Comparison of ENCODE assay signal across 8 cellular contexts in the genomic region with DNA sequence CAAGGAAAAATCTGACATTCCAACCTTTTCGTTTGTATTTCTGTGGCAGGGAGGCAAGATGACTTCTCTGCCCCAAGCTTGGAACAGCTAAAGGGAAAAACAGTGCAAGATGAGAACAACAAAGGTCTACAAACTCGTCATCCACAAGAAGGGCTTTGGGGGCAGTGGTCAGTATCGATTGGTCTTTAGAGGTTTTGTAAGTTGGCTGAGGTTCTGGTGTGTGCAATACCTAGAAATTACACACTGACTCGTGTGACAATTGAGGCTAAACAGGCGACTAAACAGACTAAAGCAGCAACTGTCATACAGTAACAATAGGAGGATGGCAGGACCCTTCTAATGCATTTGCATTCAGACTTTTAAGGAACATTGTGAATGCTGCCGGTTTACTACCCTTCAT. TPM values are rescaled to one million over a fixed set of nuclear protein-coding genes. Genes with fewer than 3 reads are reported as not detected.
DNase-seq lines count a peak whose midpoint lies in the region; ATAC-seq, FAIRE-seq and TF ChIP-seq lines count a peak whose summit lies in the region.

No MANE protein-coding gene starts in this region.

- H3K4me3 ChIP-seq in adrenal gland: peak overlapping the region in 2 of 4 donors; percentile 72 to 82
- H3K4me3 ChIP-seq in HepG2 (replicated peaks in 1 of 3; ENCODE audit: insufficient read depth in 1 of 3, low read depth in 2 of 3, low read length in 3 of 3): peak overlapping the region; percentile 76 to 94 (median 93); a peak in 5 of 6 replicates
- H3K4me3 ChIP-seq in tibial artery: peak overlapping the region in 1 of 2 donors; percentile 83

- no peak for TF ChIP-seq POLR2A in adrenal gland (IDR thresholded peaks at IDR 0.05)
- TF ChIP-seq POLR2A in HepG2 (IDR thresholded peaks at IDR 0.05; ENCODE audit: insufficient read depth in 1 of 2, low read depth in 2 of 2, low read length in 2 of 2): no peak

- H3K27ac Mint-ChIP-seq in activated naive CD4-positive, alpha-beta T cell treated with anti-CD3 and anti-CD28 coated beads, Interleukin-2, amount 50 U/mL, for 24 hours: peak overlapping the region; percentile 99

- H3K27ac ChIP-seq in adrenal gland: peak overlapping the region in 4 of 5 donors; percentile 90 to 97 (median 96)
- H3K27ac ChIP-seq in HepG2 (ENCODE audit: extremely low read length, insufficient read depth, low read length): peak overlapping the region; percentile 97
- peak overlapping the region; percentile 89 to 97 for H3K27ac ChIP-seq in tibial artery

- no peak overlapping the region for H2AFZ ChIP-seq in HepG2 (ENCODE audit: low read length)

- H3K27me3 ChIP-seq in adrenal gland (no peaks in the 10 kb centered on the region), HepG2 (ENCODE audit: control insufficient read depth in 1 of 2, insufficient read depth in 2 of 2, low read length in 2 of 2) (no peaks in the 10 kb centered on the region; a peak in 1 of 5 replicates), tibial artery (no peaks in the 10 kb centered on the region)

- H3K4me1 ChIP-seq in adrenal gland (replicated peaks in 1 of 2) (peaks cover 25 to 50% of the 10 kb centered on the region in 2 donors), HepG2 (ENCODE audit: insufficient read depth, low read length) (peaks cover 33% of the 10 kb centered on the region), tibial artery (peaks cover 0 to 34% (median 29%) of the 10 kb centered on the region in 4 donors)

- no TSS peak for BruUV-seq in HepG2 (replicated peaks; lab: Mats Ljungman, UMichigan)

- peak; percentile 21 for FAIRE-seq in HepG2 (lab: Jason Lieb, UNC)

- TF ChIP-seq CTCF in adrenal gland (IDR thresholded peaks at IDR 0.05): no peak
- no peak for TF ChIP-seq CTCF in HepG2 (CRISPR knock-in tag; IDR thresholded peaks at IDR 0.05)
- TF ChIP-seq CTCF in tibial artery (IDR thresholded peaks at IDR 0.05): no peak

- no peaks in the 10 kb centered on the region for H3K9me3 ChIP-seq in adrenal gland (replicated peaks in 1 of 3)
- H3K9me3 ChIP-seq in HepG2 (ENCODE audit: low read length): no peaks in the 10 kb centered on the region
- H3K9me3 ChIP-seq in tibial artery: no peaks in the 10 kb centered on the region

- TF ChIP-seq EP300 in HepG2 (IDR thresholded peaks at IDR 0.05; ENCODE audit: low read depth in 2 of 2, low read length in 2 of 2) (no peak), HepG2 (CRISPR knock-in tag; IDR thresholded peaks at IDR 0.05; ENCODE audit: borderline replicate concordance) (no peak)

- H3K4me1 Mint-ChIP-seq in activated naive CD4-positive, alpha-beta T cell treated with anti-CD3 and anti-CD28 coated beads, Interleukin-2, amount 50 U/mL, for 24 hours: peaks cover 34% of the 10 kb centered on the region

- no peaks in the 10 kb centered on the region for H4K20me1 ChIP-seq in HepG2 (ENCODE audit: insufficient read depth, low read length)

- POLR2A ChIA-PET in HepG2 (lab: Yijun Ruan, JAX): interaction anchor here (1.2 to 3.9 kb wide), 3 partner anchors 60 to 89 kb away, joined by 5 to 23 read pairs (median 10); no protein-coding TSS in a partner anchor

- 18 to 28% (median 24%) methylated on average over 6 of the region's 6 CpGs for WGBS in adrenal gland, 4 donors
- WGBS in HepG2 (ENCODE audit: low lambda C conversion rate): 21% methylated on average over 6 of the region's 6 CpGs

- H3K4me2 ChIP-seq in HepG2 (ENCODE audit: low read depth, low read length): peak overlapping the region; percentile 92

- DNase-seq in activated naive CD4-positive, alpha-beta T cell treated with Interleukin-2 at 50 U/mL for 16 hours: no peak
- no peak for DNase-seq in adrenal gland
- peak; percentile 38 for DNase-seq in HepG2 (ENCODE audit: low spot score)
- DNase-seq in tibial artery: no peak
- no peak for DNase-seq in NCI-H1092 treated with DMSO at 0.1 percent for 48 hours (lab: John Stamatoyannopoulos, UW)
- DNase-seq in germinal center (ENCODE audit: low spot score): no peak
- DNase-seq in ACHN: no peak

- intact Hi-C loops in adrenal gland (cut with DNase I) (no loop called here), HepG2 (cut with micrococcal nuclease; ENCODE audit: unreplicated experiment) (loop anchor here (1.0 to 5.0 kb wide), 2 partner anchors 60 to 93 kb away; partner anchors contain the start of gene PISD), tibial artery (cut with DNase I; ENCODE audit: low total_unique reads) (loop anchor here (5.0 kb wide), 1 partner anchor 93 kb away; the partner anchor contains the start of gene PISD)

- no peak for ATAC-seq in HepG2

- H3K27me3 Mint-ChIP-seq in activated naive CD4-positive, alpha-beta T cell treated with anti-CD3 and anti-CD28 coated beads, Interleukin-2, amount 50 U/mL, for 24 hours: no peaks in the 10 kb centered on the region

- H3K9ac ChIP-seq in HepG2 (ENCODE audit: insufficient read depth, low read depth, low read length): peak overlapping the region; percentile 89

- no peak for TF ChIP-seq RAD21 in HepG2 (CRISPR knock-in tag; IDR thresholded peaks at IDR 0.05)

- peak overlapping the region; percentile 96 for H3K4me3 Mint-ChIP-seq in activated naive CD4-positive, alpha-beta T cell treated with anti-CD3 and anti-CD28 coated beads, Interleukin-2, amount 50 U/mL, for 24 hours

- in situ Hi-C loops in HepG2 (cut with HindIII; ENCODE audit: extremely low pct_ligation_motif_present, low pct_unique_long_range_greater_than_20kb) (loop anchor here (10.0 kb wide), 1 partner anchor 190 kb away; the partner anchor contains the start of gene YWHAH), ACHN (cut with HindIII; ENCODE audit: low pct_ligation_motif_present, low pct_unique_long_range_greater_than_20kb, low sequenced_read_pairs) (no loop called here)

- peaks cover 4% of the 10 kb centered on the region for H3K79me2 ChIP-seq in HepG2 (ENCODE audit: insufficient read depth, low read length)

- CTCF ChIA-PET in HepG2 (lab: Yijun Ruan, JAX; ENCODE audit: low intra/inter-chr PET ratio, low total read pairs): no interaction called here

- H3K9me3 Mint-ChIP-seq in activated naive CD4-positive, alpha-beta T cell treated with anti-CD3 and anti-CD28 coated beads, Interleukin-2, amount 50 U/mL, for 24 hours: no peaks in the 10 kb centered on the region

- no peaks in the 10 kb centered on the region for H3K36me3 Mint-ChIP-seq in activated naive CD4-positive, alpha-beta T cell treated with anti-CD3 and anti-CD28 coated beads, Interleukin-2, amount 50 U/mL, for 24 hours

- peaks cover 0 to 18% of the 10 kb centered on the region in 2 donors for H3K36me3 ChIP-seq in adrenal gland (replicated peaks in 1 of 2)
- 0 out of 5 replicates have a peak, but pooled peaks cover 2 to 3% of the 10 kb centered on the region in 2 experiments for H3K36me3 ChIP-seq in HepG2 (replicated peaks in 1 of 2; ENCODE audit: control insufficient read depth in 1 of 2, insufficient read depth in 2 of 2, low read length in 2 of 2)
- H3K36me3 ChIP-seq in tibial artery: peaks cover 0 to 24% (median 10%) of the 10 kb centered on the region in 3 donors

RNA-seq across cellular contexts. Expression of gene DEPDC5, which starts 1.0 kb away (rescaled TPM):
- total RNA-seq in adrenal gland: 10 to 100 TPM; 14.4 to 35.9 (median 24.2) TPM
- 10 to 100 TPM; 17.1 to 20.7 (median 18.3) TPM for polyA plus RNA-seq in adrenal gland
- total RNA-seq in HepG2 (2016; rRNA removed; fragmentation: Illumina TruSeq; extraction: Trizol): 8.7 and 12.4 TPM in 2 replicates
- 6.0 and 7.2 TPM in 2 replicates for total RNA-seq in HepG2 (2016; cell fraction: cytosol; rRNA removed; fragmentation: Illumina TruSeq; extraction: Trizol; ENCODE audit: low read depth)
- 7.8 and 10.7 TPM in 2 replicates for total RNA-seq in HepG2 (2016; cell fraction: insoluble cytoplasmic fraction; rRNA removed; fragmentation: Illumina TruSeq; extraction: Trizol)
- total RNA-seq in HepG2 (2016; cell fraction: membrane; rRNA removed; fragmentation: Illumina TruSeq; extraction: Trizol): 6.7 and 6.8 TPM in 2 replicates
- 19.6 and 19.8 TPM in 2 replicates for total RNA-seq in HepG2 (2016; cell fraction: nucleus; rRNA removed; fragmentation: Illumina TruSeq; extraction: Trizol)
- polyA plus RNA-seq in HepG2 (2011; rRNA removed): 9.8 and 10.7 TPM in 2 replicates
- polyA plus RNA-seq in HepG2 (2011; cell fraction: cytosol; rRNA removed): 5.6 and 6.5 TPM in 2 replicates
- polyA plus RNA-seq in HepG2 (2011; cell fraction: nucleus; rRNA removed): 23.0 and 23.2 TPM in 2 replicates
- polyA plus RNA-seq in HepG2 (2012): 7.5 and 9.1 TPM in 2 replicates
- polyA plus RNA-seq in HepG2 (2016; cell fraction: cytosol; fragmentation: Illumina TruSeq; extraction: Trizol; ENCODE audit: low read depth): 2.1 and 4.0 TPM in 2 replicates
- polyA plus RNA-seq in HepG2 (2016; cell fraction: insoluble cytoplasmic fraction; fragmentation: Illumina TruSeq; extraction: Trizol; ENCODE audit: low read depth): 7.4 and 9.1 TPM in 2 replicates
- polyA plus RNA-seq in HepG2 (2016; cell fraction: membrane; fragmentation: Illumina TruSeq; extraction: Trizol; ENCODE audit: low read depth): 3.4 and 4.2 TPM in 2 replicates
- 19.0 and 28.3 TPM in 2 replicates for polyA plus RNA-seq in HepG2 (2016; cell fraction: nucleus; fragmentation: Illumina TruSeq; extraction: Trizol; ENCODE audit: insufficient read depth, low read depth)
- 22.4 and 32.6 TPM in 2 replicates for polyA minus RNA-seq in HepG2 (2011; rRNA and poly(A)+ RNA removed; ENCODE audit: low replicate concordance)
- 5.2 and 8.8 TPM in 2 replicates for polyA minus RNA-seq in HepG2 (2011; cell fraction: cytosol; rRNA and poly(A)+ RNA removed)
- 37.6 and 39.9 TPM in 2 replicates for polyA minus RNA-seq in HepG2 (2011; cell fraction: nucleus; rRNA and poly(A)+ RNA removed)

RNA-seq across cellular contexts. Expression of gene PRR14L, which starts 4.9 kb away (rescaled TPM):
- total RNA-seq in adrenal gland: 10 to 100 TPM; 15.7 to 53.6 (median 37.6) TPM
- 10 to 100 TPM in 1 of 3 donors, 1 to 10 TPM in 2; 6.8 to 13.1 (median 10.0) TPM for polyA plus RNA-seq in adrenal gland
- 16.5 and 36.4 TPM in 2 replicates for total RNA-seq in HepG2 (2016; rRNA removed; fragmentation: Illumina TruSeq; extraction: Trizol)
- 14.4 and 17.4 TPM in 2 replicates for total RNA-seq in HepG2 (2016; cell fraction: cytosol; rRNA removed; fragmentation: Illumina TruSeq; extraction: Trizol; ENCODE audit: low read depth)
- total RNA-seq in HepG2 (2016; cell fraction: insoluble cytoplasmic fraction; rRNA removed; fragmentation: Illumina TruSeq; extraction: Trizol): 16.0 and 31.1 TPM in 2 replicates
- total RNA-seq in HepG2 (2016; cell fraction: membrane; rRNA removed; fragmentation: Illumina TruSeq; extraction: Trizol): 8.9 and 11.9 TPM in 2 replicates
- 14.1 and 14.4 TPM in 2 replicates for total RNA-seq in HepG2 (2016; cell fraction: nucleus; rRNA removed; fragmentation: Illumina TruSeq; extraction: Trizol)
- 6.5 and 6.6 TPM in 2 replicates for polyA plus RNA-seq in HepG2 (2011; rRNA removed)
- polyA plus RNA-seq in HepG2 (2011; cell fraction: cytosol; rRNA removed): 4.1 and 5.1 TPM in 2 replicates
- polyA plus RNA-seq in HepG2 (2011; cell fraction: nucleus; rRNA removed): 9.2 and 10.6 TPM in 2 replicates
- polyA plus RNA-seq in HepG2 (2012): 6.4 and 6.7 TPM in 2 replicates
- 0.40 and 0.53 TPM in 2 replicates for polyA plus RNA-seq in HepG2 (2016; cell fraction: cytosol; fragmentation: Illumina TruSeq; extraction: Trizol; ENCODE audit: low read depth)
- 11.8 TPM in 2 replicates for polyA plus RNA-seq in HepG2 (2016; cell fraction: insoluble cytoplasmic fraction; fragmentation: Illumina TruSeq; extraction: Trizol; ENCODE audit: low read depth)
- polyA plus RNA-seq in HepG2 (2016; cell fraction: membrane; fragmentation: Illumina TruSeq; extraction: Trizol; ENCODE audit: low read depth): 1.5 and 1.7 TPM in 2 replicates
- 13.9 and 15.8 TPM in 2 replicates for polyA plus RNA-seq in HepG2 (2016; cell fraction: nucleus; fragmentation: Illumina TruSeq; extraction: Trizol; ENCODE audit: insufficient read depth, low read depth)
- polyA minus RNA-seq in HepG2 (2011; rRNA and poly(A)+ RNA removed; ENCODE audit: low replicate concordance): 59.8 and 84.2 TPM in 2 replicates
- polyA minus RNA-seq in HepG2 (2011; cell fraction: cytosol; rRNA and poly(A)+ RNA removed): 20.2 and 21.5 TPM in 2 replicates
- polyA minus RNA-seq in HepG2 (2011; cell fraction: nucleus; rRNA and poly(A)+ RNA removed): 31.7 and 33.8 TPM in 2 replicates

Comparison
In these comparisons a context has a peak if more than half of its experiments do, and no peak if none do; other contexts are left out.
1. intact Hi-C loops: an anchor here in HepG2 (1.0 to 5.0 kb wide) and tibial artery (5.0 kb wide); none called in adrenal gland.